In the genomic region with DNA sequence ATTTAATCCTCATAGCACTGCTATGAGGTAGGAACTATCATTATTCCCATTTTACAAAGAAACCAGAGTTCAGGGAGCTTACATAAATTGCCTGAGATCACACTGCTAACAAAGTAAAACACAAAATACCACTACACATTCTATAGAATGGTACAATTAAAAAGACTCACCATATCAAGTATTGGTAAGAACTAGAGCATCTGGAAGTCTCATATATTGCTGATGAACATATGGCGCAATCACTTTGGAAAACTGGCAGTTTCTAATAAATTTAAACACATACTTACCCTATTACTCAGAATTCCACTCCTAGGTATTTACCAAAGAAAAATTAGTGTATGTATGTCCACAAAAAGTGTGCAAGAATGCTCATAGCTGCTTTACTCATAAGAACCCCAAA, we compare ENCODE assay signal across 1 cellular context.
A peak's percentile ranks its signal among the peaks of the same experiment; 100 is the strongest.
TF ChIP-seq lines count a peak whose summit lies in the region.

No MANE protein-coding gene starts in this region.

TF ChIP-seq in HEK293, 187 proteins besides CTCF, POLR2A, EP300 and RAD21 (continued from another document):
- TF ChIP-seq, protein P1, sequence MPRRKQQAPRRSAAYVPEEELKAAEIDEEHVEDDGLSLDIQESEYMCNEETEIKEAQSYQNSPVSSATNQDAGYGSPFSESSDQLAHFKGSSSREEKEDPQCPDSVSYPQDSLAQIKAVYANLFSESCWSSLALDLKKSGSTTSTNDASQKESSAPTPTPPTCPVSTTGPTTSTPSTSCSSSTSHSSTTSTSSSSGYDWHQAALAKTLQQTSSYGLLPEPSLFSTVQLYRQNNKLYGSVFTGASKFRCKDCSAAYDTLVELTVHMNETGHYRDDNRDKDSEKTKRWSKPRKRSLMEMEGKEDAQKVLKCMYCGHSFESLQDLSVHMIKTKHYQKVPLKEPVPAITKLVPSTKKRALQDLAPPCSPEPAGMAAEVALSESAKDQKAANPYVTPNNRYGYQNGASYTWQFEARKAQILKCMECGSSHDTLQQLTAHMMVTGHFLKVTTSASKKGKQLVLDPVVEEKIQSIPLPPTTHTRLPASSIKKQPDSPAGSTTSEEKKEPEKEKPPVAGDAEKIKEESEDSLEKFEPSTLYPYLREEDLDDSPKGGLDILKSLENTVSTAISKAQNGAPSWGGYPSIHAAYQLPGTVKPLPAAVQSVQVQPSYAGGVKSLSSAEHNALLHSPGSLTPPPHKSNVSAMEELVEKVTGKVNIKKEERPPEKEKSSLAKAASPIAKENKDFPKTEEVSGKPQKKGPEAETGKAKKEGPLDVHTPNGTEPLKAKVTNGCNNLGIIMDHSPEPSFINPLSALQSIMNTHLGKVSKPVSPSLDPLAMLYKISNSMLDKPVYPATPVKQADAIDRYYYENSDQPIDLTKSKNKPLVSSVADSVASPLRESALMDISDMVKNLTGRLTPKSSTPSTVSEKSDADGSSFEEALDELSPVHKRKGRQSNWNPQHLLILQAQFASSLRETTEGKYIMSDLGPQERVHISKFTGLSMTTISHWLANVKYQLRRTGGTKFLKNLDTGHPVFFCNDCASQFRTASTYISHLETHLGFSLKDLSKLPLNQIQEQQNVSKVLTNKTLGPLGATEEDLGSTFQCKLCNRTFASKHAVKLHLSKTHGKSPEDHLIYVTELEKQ (tag by site-specific recombination; IDR thresholded peaks at IDR 0.05; ENCODE audit: borderline replicate concordance), result no peak
- 0 out of 2 replicates have a peak, but pooled peaks have one; percentile 54 for TF ChIP-seq ZNF184 (tag by site-specific recombination; IDR thresholded peaks at IDR 0.05)
- TF ChIP-seq ZNF354C (tag by site-specific recombination; IDR thresholded peaks at IDR 0.05; ENCODE audit: borderline replicate concordance, low read depth), result no peak
- TF ChIP-seq ZNF202 (tag by site-specific recombination; IDR thresholded peaks at IDR 0.05; ENCODE audit: borderline replicate concordance), result no peak
